Comparison of ENCODE assay signal across 18 cellular contexts in genomic region chr4:94344457-94344856, GRCh38. TPM values are rescaled to one million over a fixed set of nuclear protein-coding genes. Genes with fewer than 3 reads are reported as not detected.
DNase-seq lines count a peak whose midpoint lies in the region; ATAC-seq, FAIRE-seq and TF ChIP-seq lines count a peak whose summit lies in the region.
"Had no signal": no experiment of that assay in that cellular context is flagged by ENCODE, and none has a peak within 500 bp of the region (broad histone marks: within the 10 kb centered on the region; RNA-seq: fewer than 3 reads in every experiment).

No MANE protein-coding gene starts in this region.

- TF ChIP-seq POLR2A in HepG2 (IDR thresholded peaks at IDR 0.05; ENCODE audit: insufficient read depth in 1 of 2, low read depth in 2 of 2, low read length in 2 of 2): no peak
- TF ChIP-seq POLR2A in right lobe of liver (IDR thresholded peaks at IDR 0.05): no peak
- no peak for TF ChIP-seq POLR2A in H1 (IDR thresholded peaks at IDR 0.05; ENCODE audit: control extremely low read depth in 1 of 2, low read depth in 2 of 2, low read length in 2 of 2)

- no peak overlapping the region for H4K5ac ChIP-seq in H1 (ENCODE audit: insufficient read length, low read depth, low read length)

- no peak overlapping the region for H3K9ac ChIP-seq in HepG2 (ENCODE audit: insufficient read depth, low read depth, low read length)
- no peak overlapping the region for H3K9ac ChIP-seq in H1 (replicated peaks in 1 of 4; ENCODE audit: extremely low read depth in 1 of 4, low read depth in 3 of 4, low read length in 3 of 4)
- H3K9ac ChIP-seq: GM23248, KMS-11 had no signal

- H3K23me2 ChIP-seq in H1 (ENCODE audit: low read depth, low read length): no peaks in the 10 kb centered on the region

- H3K4me3 ChIP-seq in HepG2 (replicated peaks in 1 of 3; ENCODE audit: insufficient read depth in 1 of 3, low read depth in 2 of 3, low read length in 3 of 3) (no peak overlapping the region), right lobe of liver (no peak overlapping the region), H1 (ENCODE audit: extremely low read depth in 1 of 4, insufficient read depth in 2 of 4, low read depth in 3 of 4, low read length in 4 of 4) (no peak overlapping the region), lower lobe of right lung (no peak overlapping the region)
- H3K4me3 ChIP-seq: GM23248 had no signal

- H2BK20ac ChIP-seq in H1 (ENCODE audit: low read length): no peak overlapping the region

- H3K9me3 ChIP-seq in HepG2 (ENCODE audit: low read length) (no peaks in the 10 kb centered on the region), right lobe of liver (no peaks in the 10 kb centered on the region), H1 (ENCODE audit: insufficient read depth in 2 of 2, low read depth in 1 of 2, low read length in 1 of 2) (no peaks in the 10 kb centered on the region), lower lobe of right lung (no peaks in the 10 kb centered on the region)

- H3K4ac ChIP-seq in H1 (replicated peaks; ENCODE audit: insufficient read length, low read depth, low read length): no peak overlapping the region

- no peak overlapping the region for H3K18ac ChIP-seq in H1 (ENCODE audit: extremely low read depth, low read length)

- H3K4me2 ChIP-seq in HepG2 (ENCODE audit: low read depth, low read length) (no peak overlapping the region), H1 (ENCODE audit: insufficient read depth in 1 of 2, low read depth in 2 of 2, low read length in 2 of 2) (no peak overlapping the region)
- H3K4me2 ChIP-seq: KMS-11 had no signal

- no TSS peak for BruUV-seq in HepG2 (replicated peaks; lab: Mats Ljungman, UMichigan)

- H3K27ac ChIP-seq in HepG2 (ENCODE audit: extremely low read length, insufficient read depth, low read length) (no peak overlapping the region), right lobe of liver (no peak overlapping the region), H1 (ENCODE audit: low read depth, low read length) (no peak overlapping the region), lower lobe of right lung (no peak overlapping the region)
- H3K27ac ChIP-seq: 22Rv1, GM23248, KMS-11 had no signal

- intact Hi-C loops in HepG2 (cut with micrococcal nuclease; ENCODE audit: unreplicated experiment) (no loop called here), right lobe of liver (cut with DNase I) (no loop called here), left colon (cut with DNase I, micrococcal nuclease) (no loop called here), lower lobe of right lung (cut with DNase I) (no loop called here)

- H2AFZ ChIP-seq in HepG2 (ENCODE audit: low read length) (no peak overlapping the region), H1 (ENCODE audit: low read length) (peak overlapping the region; percentile 66; the same call in 1 of the 2 replicates)
- H2AFZ ChIP-seq: GM23248 had no signal

- TF ChIP-seq CTCF in HepG2 (CRISPR knock-in tag; IDR thresholded peaks at IDR 0.05) (no peak), right lobe of liver (IDR thresholded peaks at IDR 0.05) (no peak), H1 (IDR thresholded peaks at IDR 0.05; ENCODE audit: control extremely low read depth in 1 of 3, insufficient read depth in 1 of 3, low read depth in 1 of 3, low read length in 3 of 3) (peak; percentile 9 to 21 (median 10); a peak in 3 of 4 replicates), lower lobe of right lung (IDR thresholded peaks at IDR 0.05) (no peak)

- DNase-seq in HepG2 (ENCODE audit: low spot score): no peak
- no peak for DNase-seq in right lobe of liver
- DNase-seq in UCSD-AML1 (lab: John Stamatoyannopoulos, UW; ENCODE audit: unreplicated experiment): peak; percentile 12
- no peak for DNase-seq in H1 (ENCODE audit: low read depth in 1 of 2, low spot score in 2 of 2)
- DNase-seq in left colon: no peak
- DNase-seq in lower lobe of right lung: no peak
- DNase-seq in GOT3 (lab: John Stamatoyannopoulos, UW): no peak
- DNase-seq: CD8-positive, alpha-beta memory T cell; DMS53; GF-D8; GM23248; HCEC 1CT; IMR-90 had no signal

- POLR2A ChIA-PET in HepG2 (lab: Yijun Ruan, JAX) (no interaction called here), H1 (lab: Charles Lee; ENCODE audit: partially characterized antibody) (no interaction called here)

- no peak overlapping the region for H3K56ac ChIP-seq in H1 (replicated peaks; ENCODE audit: insufficient read length, low read depth, low read length)

- 0 out of 2 replicates have a peak, but pooled peaks cover 6% of the 10 kb centered on the region for H3K4me1 ChIP-seq in HepG2 (ENCODE audit: insufficient read depth, low read length)
- H3K4me1 ChIP-seq in right lobe of liver: no peaks in the 10 kb centered on the region
- no peaks in the 10 kb centered on the region for H3K4me1 ChIP-seq in H1 (replicated peaks in 1 of 4; ENCODE audit: control insufficient read depth in 3 of 4, insufficient read depth in 4 of 4, low read length in 3 of 4)
- H3K4me1 ChIP-seq in lower lobe of right lung: no peaks in the 10 kb centered on the region

- H2BK15ac ChIP-seq in H1 (ENCODE audit: low read length): no peak overlapping the region

- H4K20me1 ChIP-seq in HepG2 (ENCODE audit: insufficient read depth, low read length) (no peaks in the 10 kb centered on the region), H1 (replicated peaks in 1 of 2; ENCODE audit: control insufficient read depth in 1 of 2, insufficient read depth in 2 of 2, low read length in 2 of 2) (no peaks in the 10 kb centered on the region)

- H4K8ac ChIP-seq in H1 (ENCODE audit: extremely low read depth, insufficient read depth, low read length): no peak overlapping the region

- H2BK12ac ChIP-seq in H1 (ENCODE audit: low read depth, low read length): no peak overlapping the region

- no peak overlapping the region for H3K14ac ChIP-seq in H1 (ENCODE audit: insufficient read length)

- H3K36me3 ChIP-seq in HepG2 (replicated peaks in 1 of 2; ENCODE audit: control insufficient read depth in 1 of 2, insufficient read depth in 2 of 2, low read length in 2 of 2): no peaks in the 10 kb centered on the region
- H3K36me3 ChIP-seq in right lobe of liver: no peaks in the 10 kb centered on the region
- H3K36me3 ChIP-seq in H1 (ENCODE audit: control insufficient read depth in 2 of 4, insufficient read depth in 4 of 4, low read length in 3 of 4): no peaks in the 10 kb centered on the region
- no peaks in the 10 kb centered on the region for H3K36me3 ChIP-seq in lower lobe of right lung

- H3K23ac ChIP-seq in H1 (ENCODE audit: insufficient read length): no peak overlapping the region

- in situ Hi-C loops in HepG2 (cut with HindIII; ENCODE audit: extremely low pct_ligation_motif_present, low pct_unique_long_range_greater_than_20kb): no loop called here

- no peaks in the 10 kb centered on the region; a peak in 1 of 5 replicates for H3K27me3 ChIP-seq in HepG2 (ENCODE audit: control insufficient read depth in 1 of 2, insufficient read depth in 2 of 2, low read length in 2 of 2)
- no peaks in the 10 kb centered on the region for H3K27me3 ChIP-seq in right lobe of liver
- no peaks in the 10 kb centered on the region for H3K27me3 ChIP-seq in H1 (replicated peaks in 1 of 4; ENCODE audit: control insufficient read depth in 3 of 4, extremely low read depth in 1 of 4, insufficient read depth in 3 of 4, low read length in 3 of 4)
- H3K27me3 ChIP-seq in lower lobe of right lung (ENCODE audit: low read depth): no peaks in the 10 kb centered on the region

- FAIRE-seq in HepG2 (lab: Jason Lieb, UNC): no peak
- no peak for FAIRE-seq in H1 (lab: Jason Lieb, UNC)

- no peak for TF ChIP-seq EP300 in HepG2 (IDR thresholded peaks at IDR 0.05; ENCODE audit: low read depth in 2 of 2, low read length in 2 of 2)
- no peak for TF ChIP-seq EP300 in HepG2 (CRISPR knock-in tag; IDR thresholded peaks at IDR 0.05; ENCODE audit: borderline replicate concordance)
- no peak for TF ChIP-seq EP300 in H1 (IDR thresholded peaks at IDR 0.05; ENCODE audit: borderline replicate concordance in 1 of 2, low read depth in 2 of 2, low read length in 2 of 2)

- TF ChIP-seq RAD21 in HepG2 (CRISPR knock-in tag; IDR thresholded peaks at IDR 0.05) (no peak), H1 (IDR thresholded peaks at IDR 0.05 in 1 of 2, conservative IDR thresholded peaks at IDR 0.05 in 1 of 2; ENCODE audit: low read depth in 2 of 2, low read length in 2 of 2) (peak; percentile 51 to 59)

- H3K79me2 ChIP-seq in HepG2 (ENCODE audit: insufficient read depth, low read length) (no peaks in the 10 kb centered on the region), H1 (ENCODE audit: control insufficient read depth in 1 of 2, insufficient read depth in 2 of 2, low read length in 2 of 2) (no peaks in the 10 kb centered on the region)

- no peaks in the 10 kb centered on the region for H3K79me1 ChIP-seq in H1 (ENCODE audit: low read depth, low read length)

- H2BK120ac ChIP-seq in H1 (replicated peaks; ENCODE audit: low read depth, low read length): no peak overlapping the region

- no peak overlapping the region for H4K91ac ChIP-seq in H1 (replicated peaks; ENCODE audit: insufficient read length, low read length)

- 49% methylated on average over 4 of the region's 5 CpGs for WGBS in HepG2 (ENCODE audit: low lambda C conversion rate)
- 79% methylated on average over 4 of the region's 5 CpGs for WGBS in right lobe of liver (ENCODE audit: insufficient coverage, low coverage, low lambda C conversion rate, missing lambda C conversion rate)
- 84% methylated on average over 5 of the region's 5 CpGs; no CpG with 5 or more reads in 1 of the 2 experiments for WGBS in H1 (ENCODE audit: extremely low coverage in 1 of 2, insufficient coverage in 1 of 2, insufficient read length in 1 of 2, insufficient replicate concordance in 2 of 2, low coverage in 1 of 2, low lambda C conversion rate in 2 of 2, missing lambda C conversion rate in 1 of 2), 2 experiments

- CTCF ChIA-PET in HepG2 (lab: Yijun Ruan, JAX; ENCODE audit: low intra/inter-chr PET ratio, low total read pairs): no interaction called here
- CTCF ChIA-PET in H1 (lab: Charles Lee; ENCODE audit: partially characterized antibody): interaction anchor here (0.6 to 1.4 kb wide), 5 partner anchors 11 to 276 kb away, joined by 3 to 6 read pairs (median 3); no protein-coding TSS in a partner anchor

- no peak for ATAC-seq in HepG2
- ATAC-seq in right lobe of liver: no peak
- ATAC-seq in GM19463 (IDR thresholded peaks at IDR 0.05; ENCODE audit: unreplicated experiment): no peak
- ATAC-seq in left colon: no peak
- no peak for ATAC-seq in lower lobe of right lung

- H2AK5ac ChIP-seq in H1 (ENCODE audit: low read depth, low read length): no peak overlapping the region

- H2BK5ac ChIP-seq in H1 (ENCODE audit: low read depth, low read length): no peak overlapping the region

RNA-seq across cellular contexts. Expression of gene HPGDS, which starts 1.8 kb away (rescaled TPM):
- total RNA-seq in HepG2 (2016; rRNA removed; fragmentation: Illumina TruSeq; extraction: Trizol) (not detected in 2 replicates), right lobe of liver (under 1 TPM in 5 of 6 experiments, not detected in 1; 0.16 to 0.98 (median 0.54) TPM), left colon (1 to 10 TPM; 2.9 to 3.3 TPM), lower lobe of right lung (12.5 TPM)
- total RNA-seq in HepG2 (2016; cell fraction: cytosol; rRNA removed; fragmentation: Illumina TruSeq; extraction: Trizol; ENCODE audit: low read depth): not detected in 2 replicates
- not detected in 2 replicates for total RNA-seq in HepG2 (2016; cell fraction: insoluble cytoplasmic fraction; rRNA removed; fragmentation: Illumina TruSeq; extraction: Trizol)
- total RNA-seq in HepG2 (2016; cell fraction: membrane; rRNA removed; fragmentation: Illumina TruSeq; extraction: Trizol): not detected in 2 replicates
- not detected in 2 replicates for total RNA-seq in HepG2 (2016; cell fraction: nucleus; rRNA removed; fragmentation: Illumina TruSeq; extraction: Trizol)
- polyA plus RNA-seq in HepG2 (2011; rRNA removed) (not detected in 2 replicates), H1 (2011; rRNA removed) (not detected in 2 replicates)
- polyA plus RNA-seq in HepG2 (2011; cell fraction: cytosol; rRNA removed): not detected in 2 replicates
- polyA plus RNA-seq in HepG2 (2011; cell fraction: nucleus; rRNA removed): not detected in 2 replicates
- not detected in 2 replicates for polyA plus RNA-seq in HepG2 (2012)
- polyA plus RNA-seq in HepG2 (2016; cell fraction: cytosol; fragmentation: Illumina TruSeq; extraction: Trizol; ENCODE audit: low read depth): not detected in 2 replicates
- not detected in 2 replicates for polyA plus RNA-seq in HepG2 (2016; cell fraction: insoluble cytoplasmic fraction; fragmentation: Illumina TruSeq; extraction: Trizol; ENCODE audit: low read depth)
- not detected in 2 replicates for polyA plus RNA-seq in HepG2 (2016; cell fraction: membrane; fragmentation: Illumina TruSeq; extraction: Trizol; ENCODE audit: low read depth)
- not detected in 2 replicates for polyA plus RNA-seq in HepG2 (2016; cell fraction: nucleus; fragmentation: Illumina TruSeq; extraction: Trizol; ENCODE audit: insufficient read depth, low read depth)
- polyA minus RNA-seq in HepG2 (2011; rRNA and poly(A)+ RNA removed; ENCODE audit: low replicate concordance): not detected in 2 replicates
- polyA minus RNA-seq in HepG2 (2011; cell fraction: cytosol; rRNA and poly(A)+ RNA removed): not detected in 2 replicates
- polyA minus RNA-seq in HepG2 (2011; cell fraction: nucleus; rRNA and poly(A)+ RNA removed): not detected in 2 replicates
- total RNA-seq in H1 (2021; fragmentation: NEBNext Ultra II Directional; extraction: Animal tissue kit (Norgen Biotek cat#: 25700)): not detected in 2 replicates
- not detected for polyA plus RNA-seq in H1 (2011; cell fraction: cytosol; rRNA removed)
- not detected for polyA plus RNA-seq in H1 (2011; cell fraction: nucleus; rRNA removed)
- not detected in 4 replicates for polyA plus RNA-seq in H1 (2012, experiment 1 of 2)
- polyA plus RNA-seq in H1 (2012, experiment 2 of 2): not detected
- not detected for polyA plus RNA-seq in H1 (2013, experiment 1 of 2)
- polyA plus RNA-seq in H1 (2013, experiment 2 of 2): not detected
- not detected in 2 replicates for polyA minus RNA-seq in H1 (2011; rRNA and poly(A)+ RNA removed)
- not detected for polyA minus RNA-seq in H1 (2011; cell fraction: cytosol; rRNA and poly(A)+ RNA removed)
- not detected for polyA minus RNA-seq in H1 (2011; cell fraction: nucleus; rRNA and poly(A)+ RNA removed)
- total RNA-seq: A673, GM23248, IMR-90 had no signal
- polyA plus RNA-seq: BJ; CD8-positive, alpha-beta memory T cell; GM23248; IMR-90 had no signal

Comparison
In these comparisons a context has a peak if more than half of its experiments do, and no peak if none do; other contexts are left out.
1. CTCF ChIP-seq: peak in H1 (3 of 3); none in HepG2 (single experiment), right lobe of liver (0 of 4) and lower lobe of right lung (single experiment).
2. Of the 41 proteins assayed by ChIP-seq in both HepG2 and H1: peak only in HepG2: none; only in H1: CTCF and RAD21; in both: none; in neither: 39.